8 cellular contexts compared by ENCODE assay signal in genomic region chr2:165239230-165239629, GRCh38. TPM values are rescaled to one million over a fixed set of nuclear protein-coding genes. Genes with fewer than 3 reads are reported as not detected.
DNase-seq lines count a peak whose midpoint lies in the region; ATAC-seq, FAIRE-seq and TF ChIP-seq lines count a peak whose summit lies in the region.

TSS of gene SCN2A (plus strand) at chr2:165239414. CDS start at chr2:165295824, 56,410 bp downstream.

- peak; percentile 16 for FAIRE-seq in GM12891 (lab: Jason Lieb, UNC)

- TF ChIP-seq POLR2A in GM12891 (IDR thresholded peaks at IDR 0.05; ENCODE audit: low read depth, low read length), result no peak

- ATAC-seq in HG03469 (IDR thresholded peaks at IDR 0.05; ENCODE audit: unreplicated experiment) (peak; percentile 51), HG02588 (IDR thresholded peaks at IDR 0.05; ENCODE audit: unreplicated experiment) (no peak)

- peak within 1 kb of the TSS; percentile 67 for H3K4me2 ChIP-seq in neural cell (ENCODE audit: low read length)

- H3K9me3 ChIP-seq in NT2/D1 (ENCODE audit: insufficient read depth, low read length), result no peaks in the 10 kb centered on the region
- no peaks in the 10 kb centered on the region for H3K9me3 ChIP-seq in neural cell (ENCODE audit: low read length)

- no peak for TF ChIP-seq EP300 in neural cell (conservative IDR thresholded peaks at IDR 0.05; ENCODE audit: poor library complexity, severe bottlenecking)

- H3K4me3 ChIP-seq in NT2/D1 (ENCODE audit: insufficient read length, low read depth), result no peak within 1 kb of the TSS
- H3K4me3 ChIP-seq in epithelial cell of esophagus (ENCODE audit: low read length), result no peak within 1 kb of the TSS
- H3K4me3 ChIP-seq in neural cell (ENCODE audit: low read length), result peak within 1 kb of the TSS; percentile 67

- DNase-seq in AG08396 (ENCODE audit: low spot score) (peak; percentile 3), GM12891 (ENCODE audit: insufficient read length, low spot score) (no peak), NT2/D1 (ENCODE audit: low read depth, low spot score) (peak; percentile 61), epithelial cell of esophagus (ENCODE audit: low read depth) (peak; percentile 81), mesenteric fat pad (ENCODE audit: low spot score) (no peak)

- peak; percentile 83 for TF ChIP-seq RAD21 in neural cell (conservative IDR thresholded peaks at IDR 0.05)

- TF ChIP-seq CTCF in epithelial cell of esophagus (IDR thresholded peaks at IDR 0.05; ENCODE audit: insufficient read depth, low read depth, low read length, missing control alignments), result peak; percentile 74
- TF ChIP-seq CTCF in neural cell (IDR thresholded peaks at IDR 0.05; ENCODE audit: poor library complexity, severe bottlenecking), result peak; percentile 85

- no peaks in the 10 kb centered on the region for H3K36me3 ChIP-seq in NT2/D1 (ENCODE audit: insufficient read depth, insufficient read length, low read length)
- H3K36me3 ChIP-seq in neural cell (ENCODE audit: insufficient read depth, low read length), result no peaks in the 10 kb centered on the region

- peaks cover 41% of the 10 kb centered on the region for H3K79me2 ChIP-seq in neural cell (replicated peaks; ENCODE audit: insufficient read depth, low read length)

- no peaks in the 10 kb centered on the region for H3F3A ChIP-seq in neural cell (ENCODE audit: insufficient read depth, low read length, poor library complexity, severe bottlenecking)

- H3K9ac ChIP-seq in NT2/D1 (ENCODE audit: insufficient read length, low read depth) (no peak within 1 kb of the TSS), neural cell (ENCODE audit: low read length) (peak within 1 kb of the TSS; percentile 69)

- H3K9me2 ChIP-seq in neural cell (ENCODE audit: insufficient read depth, low read length), result no peaks in the 10 kb centered on the region

- peak within 1 kb of the TSS; percentile 75 for H3K27ac ChIP-seq in neural cell (ENCODE audit: low read length)

- H2AFZ ChIP-seq in neural cell (ENCODE audit: low read depth, low read length), result peak within 1 kb of the TSS; percentile 54

- no peaks in the 10 kb centered on the region for H3K27me3 ChIP-seq in NT2/D1 (ENCODE audit: insufficient read depth, insufficient read length)
- no peaks in the 10 kb centered on the region for H3K27me3 ChIP-seq in neural cell (ENCODE audit: insufficient read depth, low read depth, low read length)

- no peaks in the 10 kb centered on the region for H3K4me1 ChIP-seq in NT2/D1 (ENCODE audit: insufficient read depth, insufficient read length)

- no peaks in the 10 kb centered on the region for H4K20me1 ChIP-seq in neural cell (ENCODE audit: insufficient read depth)

TF ChIP-seq in GM12891, 5 proteins besides CTCF, POLR2A, EP300 and RAD21:
- TF ChIP-seq POU2F2 (IDR thresholded peaks at IDR 0.05; ENCODE audit: low read depth, low read length), result no peak
- TF ChIP-seq POLR2AphosphoS5 (IDR thresholded peaks at IDR 0.05; ENCODE audit: low read depth, low read length), result no peak
- TF ChIP-seq SPI1 (IDR thresholded peaks at IDR 0.05; ENCODE audit: low read depth, low read length), result no peak

TF ChIP-seq in neural cell, 6 proteins besides CTCF, POLR2A, EP300 and RAD21:
- TF ChIP-seq POLR2AphosphoS5 (IDR thresholded peaks at IDR 0.05), result peak; percentile 56
- TF ChIP-seq MXI1 (conservative IDR thresholded peaks at IDR 0.05; ENCODE audit: poor library complexity, severe bottlenecking), result peak; percentile 61
- no peak for TF ChIP-seq TAF1 (IDR thresholded peaks at IDR 0.05; ENCODE audit: low read depth)
- TF ChIP-seq REST (IDR thresholded peaks at IDR 0.05; ENCODE audit: borderline replicate concordance), result no peak
- peak; percentile 86 for TF ChIP-seq SMC3 (conservative IDR thresholded peaks at IDR 0.05; ENCODE audit: poor library complexity)
- TF ChIP-seq EZH2 (IDR thresholded peaks at IDR 0.05; ENCODE audit: borderline replicate concordance, insufficient read depth, low read length, poor library complexity, severe bottlenecking), result no peak

RNA-seq across cellular contexts. Expression of gene SCN2A, which starts in this region (rescaled TPM):
- not detected for polyA plus RNA-seq in GM12891 (2012; ENCODE audit: low read depth, missing spikeins)
- 55.0 and 57.4 TPM in 2 replicates for polyA plus RNA-seq in neural cell
- polyA minus RNA-seq in neural cell, result 158 and 196 TPM in 2 replicates
- total RNA-seq in mesenteric fat pad, result 0.16 TPM

Comparison
In these comparisons a context has a peak if more than half of its experiments do, and no peak if none do; other contexts are left out.
1. DNase-seq: peak in AG08396 (single experiment), NT2/D1 (single experiment) and epithelial cell of esophagus (single experiment); none in GM12891 (single experiment) and mesenteric fat pad (single experiment).